17 cellular contexts compared by ENCODE assay signal in genomic region chr3:170905862-170906261, GRCh38. TPM values are rescaled to one million over a fixed set of nuclear protein-coding genes. Genes with fewer than 3 reads are reported as not detected.
DNase-seq lines count a peak whose midpoint lies in the region; ATAC-seq and TF ChIP-seq lines count a peak whose summit lies in the region.
"Had no signal": no experiment of that assay in that cellular context is flagged by ENCODE, and none has a peak within 500 bp of the region (broad histone marks: within the 10 kb centered on the region; RNA-seq: fewer than 3 reads in every experiment).

No MANE protein-coding gene starts in this region.

- DNase-seq in SK-N-SH (no peak), PC-9 (no peak), fibroblast of pulmonary artery (ENCODE audit: low read depth) (peak; percentile 17), type B pancreatic cell (ENCODE audit: extremely low spot score, unreplicated experiment) (no peak), NCI-H345 treated with DMSO at 0.1 percent for 48 hours (lab: John Stamatoyannopoulos, UW; ENCODE audit: unreplicated experiment) (no peak)
- no peak for DNase-seq in effector CD4-positive, alpha-beta T cell
- DNase-seq: DMS 273 treated with DMSO at 0.1 percent for 48 hours; NCI-H1417 treated with DMSO at 0.1 percent for 48 hours; NCI-H2029; NCI-H524; NK-92 treated with Interleukin-12 subunit alpha and Interleukin-12 subunit beta, amount 100 ng/mL, for 24 hours; Right ventricle myocardium superior had no signal

- H3K4me2 ChIP-seq in SK-N-SH = peak overlapping the region; percentile 90
- peak overlapping the region; percentile 94 for H3K4me2 ChIP-seq in PC-9
- H3K4me2 ChIP-seq: BLaER1 had no signal

- peaks cover 9 to 17% of the 10 kb centered on the region in 2 experiments; a peak in 3 of 4 replicates for H3K4me1 ChIP-seq in SK-N-SH (ENCODE audit: control insufficient read depth in 1 of 2, insufficient read depth in 2 of 2, low read depth in 1 of 2, low read length in 1 of 2)
- H3K4me1 ChIP-seq in PC-9 (replicated peaks; ENCODE audit: insufficient read depth) = peaks cover 32% of the 10 kb centered on the region

- H3K27me3 ChIP-seq in SK-N-SH (ENCODE audit: insufficient read depth) = no peaks in the 10 kb centered on the region
- H3K27me3 ChIP-seq in PC-9 (ENCODE audit: insufficient read depth, low read depth) = no peaks in the 10 kb centered on the region

- H3K36me3 ChIP-seq in SK-N-SH (replicated peaks in 1 of 2; ENCODE audit: control insufficient read depth in 1 of 2, insufficient read depth in 2 of 2, low read length in 1 of 2) (peaks cover 0 to 28% of the 10 kb centered on the region in 2 experiments), PC-9 (ENCODE audit: low read depth) (0 out of 2 replicates have a peak, but pooled peaks cover 5% of the 10 kb centered on the region)
- H3K36me3 ChIP-seq: BLaER1 had no signal

- POLR2A ChIA-PET in SK-N-SH (lab: Yijun Ruan, JAX) = no interaction called here
- POLR2A ChIA-PET in PC-9 (lab: Charles Lee; ENCODE audit: unreplicated experiment) = interaction anchor here (0.5 kb wide), 1 partner anchor 865 kb away, joined by 4 read pairs; no protein-coding TSS in a partner anchor

- BruUV-seq in PC-9 (replicated peaks; lab: Mats Ljungman, UMichigan) = no TSS peak

- H3K9me3 ChIP-seq in SK-N-SH (no peaks in the 10 kb centered on the region), PC-9 (ENCODE audit: insufficient read depth, low read depth) (peaks cover 8% of the 10 kb centered on the region; the same call in 1 of the 2 replicates)

- no peak for TF ChIP-seq EP300 in SK-N-SH (IDR thresholded peaks at IDR 0.05; ENCODE audit: borderline replicate concordance in 1 of 2, low read depth in 1 of 2, low read length in 1 of 2)

- H3K4me1 Mint-ChIP-seq in type B pancreatic cell (ENCODE audit: unreplicated experiment) = peaks cover 13% of the 10 kb centered on the region

- peaks cover 12% of the 10 kb centered on the region for H3K9me3 Mint-ChIP-seq in type B pancreatic cell

- no peaks in the 10 kb centered on the region for H3K9me2 ChIP-seq in SK-N-SH
- H3K9me2 ChIP-seq in PC-9 (ENCODE audit: insufficient read depth) = no peaks in the 10 kb centered on the region

- no peak for TF ChIP-seq RAD21 in SK-N-SH (IDR thresholded peaks at IDR 0.05; ENCODE audit: low read length)

- no peak for ATAC-seq in SK-N-SH treated with all-trans-retinoic acid at 6 μM for 48 hours
- no peak for ATAC-seq in GM18907 (IDR thresholded peaks at IDR 0.05; ENCODE audit: unreplicated experiment)
- ATAC-seq: Panc1 had no signal

- H3K4me3 Mint-ChIP-seq in type B pancreatic cell = peak overlapping the region; percentile 1

- CTCF ChIA-PET in SK-N-SH (lab: Yijun Ruan, JAX) = no interaction called here
- CTCF ChIA-PET in PC-9 (lab: Charles Lee) = no interaction called here

- H3F3A ChIP-seq in SK-N-SH (replicated peaks; ENCODE audit: insufficient read depth) (no peaks in the 10 kb centered on the region), PC-9 (ENCODE audit: insufficient read depth, low read depth) (peaks cover 24% of the 10 kb centered on the region)

- 95% methylated on average over 2 of the region's 2 CpGs for WGBS in SK-N-SH (ENCODE audit: low lambda C conversion rate)

- H3K79me2 ChIP-seq in SK-N-SH (ENCODE audit: insufficient read depth) (peaks cover 33% of the 10 kb centered on the region), PC-9 (ENCODE audit: low read depth) (peaks cover 27% of the 10 kb centered on the region)

- H4K20me1 ChIP-seq in SK-N-SH (ENCODE audit: insufficient read depth) (no peaks in the 10 kb centered on the region), PC-9 (ENCODE audit: insufficient read depth) (no peaks in the 10 kb centered on the region)
- H4K20me1 ChIP-seq: BLaER1 had no signal

- peaks cover 8% of the 10 kb centered on the region for H3K36me3 Mint-ChIP-seq in type B pancreatic cell

- TF ChIP-seq CTCF in SK-N-SH (IDR thresholded peaks at IDR 0.05) = no peak
- no peak for TF ChIP-seq CTCF in PC-9 (conservative IDR thresholded peaks at IDR 0.05)
- TF ChIP-seq CTCF in fibroblast of pulmonary artery (IDR thresholded peaks at IDR 0.05; ENCODE audit: low read length, missing control alignments) = no peak
- TF ChIP-seq CTCF in type B pancreatic cell (conservative IDR thresholded peaks at IDR 0.05) = no peak

- H3K4me3 ChIP-seq in SK-N-SH (ENCODE audit: low read depth in 2 of 2, low read length in 1 of 2) = no peak overlapping the region
- 0 out of 2 replicates have a peak overlapping the region, but pooled peaks have one; percentile 81 for H3K4me3 ChIP-seq in PC-9
- no peak overlapping the region for H3K4me3 ChIP-seq in fibroblast of pulmonary artery (replicated peaks; ENCODE audit: low read depth, low read length)
- H3K4me3 ChIP-seq: BLaER1 had no signal

- H3K9ac ChIP-seq in SK-N-SH = no peak overlapping the region
- H3K9ac ChIP-seq: BLaER1 had no signal

- H3K27me3 Mint-ChIP-seq in type B pancreatic cell = peaks cover 14% of the 10 kb centered on the region

- H2AFZ ChIP-seq in SK-N-SH (ENCODE audit: low read depth) (no peak overlapping the region), PC-9 (no peak overlapping the region)

- intact Hi-C loops in PC-9 (cut with micrococcal nuclease; ENCODE audit: unreplicated experiment) = loop anchor here (5.0 kb wide), 1 partner anchor 34 kb away; the partner anchor contains the start of gene RPL22L1

- no peak overlapping the region for H3K27ac ChIP-seq in SK-N-SH (ENCODE audit: low read depth in 2 of 2, low read length in 1 of 2)
- no peak overlapping the region for H3K27ac ChIP-seq in PC-9
- H3K27ac ChIP-seq: 22Rv1, BLaER1 had no signal

- H3K27ac Mint-ChIP-seq in type B pancreatic cell = no peak overlapping the region

TF ChIP-seq in SK-N-SH, 30 proteins besides CTCF, POLR2A, EP300 and RAD21:
- TF ChIP-seq SIN3A (IDR thresholded peaks at IDR 0.05; ENCODE audit: borderline replicate concordance, low read depth, low read length) (no peak), POLR2AphosphoS5 (IDR thresholded peaks at IDR 0.05; ENCODE audit: low read depth, low read length) (no peak), NRF1 (IDR thresholded peaks at IDR 0.05; ENCODE audit: low read depth, low read length) (no peak), SMC3 (IDR thresholded peaks at IDR 0.05; ENCODE audit: low read depth, low read length) (no peak), FOXM1 (IDR thresholded peaks at IDR 0.05; ENCODE audit: low read depth) (no peak), EZH2phosphoT487 (IDR thresholded peaks at IDR 0.05; ENCODE audit: borderline replicate concordance, low read depth) (no peak), YY1 (IDR thresholded peaks at IDR 0.05; ENCODE audit: low read depth) (no peak), ELF1 (IDR thresholded peaks at IDR 0.05) (no peak), PBX3 (IDR thresholded peaks at IDR 0.05) (no peak)

TF ChIP-seq in SK-N-SH treated with all-trans-retinoic acid at 6 μM for 48 hours, 23 proteins besides CTCF, POLR2A, EP300 and RAD21 (continues in another document):
- TF ChIP-seq ZNF70 (CRISPR knock-in tag; IDR thresholded peaks at IDR 0.05) (no peak), RARB (CRISPR knock-in tag; IDR thresholded peaks at IDR 0.05) (no peak), GLIS3 (CRISPR knock-in tag; IDR thresholded peaks at IDR 0.05) (no peak), CSRNP3 (CRISPR knock-in tag; IDR thresholded peaks at IDR 0.05) (no peak), BACH2 (CRISPR knock-in tag; IDR thresholded peaks at IDR 0.05; ENCODE audit: borderline replicate concordance) (no peak), ISL1 (CRISPR knock-in tag; IDR thresholded peaks at IDR 0.05) (no peak), ZNF8 (CRISPR knock-in tag; IDR thresholded peaks at IDR 0.05) (no peak), TOX (CRISPR knock-in tag; IDR thresholded peaks at IDR 0.05; ENCODE audit: borderline replicate concordance) (no peak), ZNF565 (CRISPR knock-in tag; conservative IDR thresholded peaks at IDR 0.05; ENCODE audit: low read depth) (no peak)

RNA-seq across cellular contexts. Expression of gene EIF5A2, which starts 2.6 kb away (rescaled TPM):
- 2.7 and 4.0 TPM in 2 replicates for polyA plus RNA-seq in SK-N-SH (2012; rRNA removed)
- 4.8 and 4.9 TPM in 2 replicates for polyA plus RNA-seq in SK-N-SH (2012; cell fraction: cytosol; rRNA removed)
- 1.9 and 2.5 TPM in 2 replicates for polyA plus RNA-seq in SK-N-SH (2012; cell fraction: nucleus; rRNA removed)
- total RNA-seq in PC-9 (2021) (12.4 and 19.8 TPM in 2 replicates), type B pancreatic cell (ENCODE audit: low replicate concordance) (3.7 and 10.0 TPM in 2 replicates)

RNA-seq across cellular contexts. Expression of gene RPL22L1, which starts 35.9 kb away (rescaled TPM):
- 80.9 and 138 TPM in 2 replicates for polyA plus RNA-seq in SK-N-SH (2012; rRNA removed)
- polyA plus RNA-seq in SK-N-SH (2012; cell fraction: cytosol; rRNA removed) = 156 and 256 TPM in 2 replicates
- polyA plus RNA-seq in SK-N-SH (2012; cell fraction: nucleus; rRNA removed) = 21.1 and 39.6 TPM in 2 replicates
- total RNA-seq in PC-9 (2021) (57.3 and 60.3 TPM in 2 replicates), type B pancreatic cell (ENCODE audit: low replicate concordance) (55.2 and 78.3 TPM in 2 replicates)
